ENCODE assay signal across 1 cellular context in genomic region chr11:48095779-48096470, GRCh38.
TF ChIP-seq lines count a peak whose summit lies in the region.

No MANE protein-coding gene starts in this region.

TF ChIP-seq in GM23338, 12 proteins besides CTCF, POLR2A, EP300 and RAD21 (continued from another document):
- no peak for TF ChIP-seq ZNF114 (CRISPR knock-in tag; IDR thresholded peaks at IDR 0.05)
- TF ChIP-seq, protein P1, sequence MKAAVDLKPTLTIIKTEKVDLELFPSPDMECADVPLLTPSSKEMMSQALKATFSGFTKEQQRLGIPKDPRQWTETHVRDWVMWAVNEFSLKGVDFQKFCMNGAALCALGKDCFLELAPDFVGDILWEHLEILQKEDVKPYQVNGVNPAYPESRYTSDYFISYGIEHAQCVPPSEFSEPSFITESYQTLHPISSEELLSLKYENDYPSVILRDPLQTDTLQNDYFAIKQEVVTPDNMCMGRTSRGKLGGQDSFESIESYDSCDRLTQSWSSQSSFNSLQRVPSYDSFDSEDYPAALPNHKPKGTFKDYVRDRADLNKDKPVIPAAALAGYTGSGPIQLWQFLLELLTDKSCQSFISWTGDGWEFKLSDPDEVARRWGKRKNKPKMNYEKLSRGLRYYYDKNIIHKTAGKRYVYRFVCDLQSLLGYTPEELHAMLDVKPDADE (IDR thresholded peaks at IDR 0.05), result no peak
- TF ChIP-seq EZH2 (IDR thresholded peaks at IDR 0.05; ENCODE audit: low read depth, unreplicated experiment), result no peak
- no peak for TF ChIP-seq EZH2phosphoT487 (IDR thresholded peaks at IDR 0.05; ENCODE audit: unreplicated experiment)
- TF ChIP-seq ZNF331 (CRISPR knock-in tag; IDR thresholded peaks at IDR 0.05; ENCODE audit: low read depth), result no peak
- no peak for TF ChIP-seq NANOG (IDR thresholded peaks at IDR 0.05; ENCODE audit: borderline replicate concordance)
TF ChIP-seq in GM23338: peak in this region for 0.
